11 cellular contexts compared by ENCODE assay signal in the genomic region with DNA sequence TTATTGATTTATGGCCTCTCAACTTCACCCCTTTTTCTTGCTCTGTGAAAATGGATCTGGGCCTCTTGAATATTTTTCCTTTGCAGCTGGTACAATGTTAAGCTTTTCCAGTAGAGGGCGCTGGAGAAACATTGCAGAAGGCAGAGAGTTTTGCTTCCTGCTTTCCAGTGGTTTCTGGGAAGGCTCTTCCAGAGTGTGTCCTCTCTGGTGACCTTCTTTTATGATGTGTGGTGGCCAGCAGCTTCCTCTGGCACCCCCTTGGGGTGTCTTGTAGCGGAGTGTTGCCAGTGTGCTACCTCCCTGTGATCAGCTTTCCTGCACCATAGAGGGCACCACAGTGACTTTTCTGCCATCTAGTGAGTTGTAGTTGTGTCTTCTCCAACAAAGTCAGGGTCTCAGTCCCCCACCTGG. TPM values are rescaled to one million over a fixed set of nuclear protein-coding genes. Genes with fewer than 3 reads are reported as not detected.
DNase-seq lines count a peak whose midpoint lies in the region; ATAC-seq and TF ChIP-seq lines count a peak whose summit lies in the region.
"Had no signal": no experiment of that assay in that cellular context is flagged by ENCODE, and none has a peak within 500 bp of the region (broad histone marks: within the 10 kb centered on the region; RNA-seq: fewer than 3 reads in every experiment).

No MANE protein-coding gene starts in this region.

- H3K9me3 Mint-ChIP-seq in MCF 10A (ENCODE audit: unreplicated experiment), result peaks cover 16% of the 10 kb centered on the region

- no TSS peak for BruUV-seq in MCF 10A (replicated peaks; lab: Mats Ljungman, UMichigan)

- no peaks in the 10 kb centered on the region; the same call in 1 of the 2 replicates for H3K79me2 ChIP-seq in OCI-LY3 (ENCODE audit: low read length)

- 43 to 58% methylated on average over 1 to 2 of the region's 2 CpGs for WGBS in transverse colon (ENCODE audit: low coverage in 1 of 2), 2 donors

- H3K4me3 Mint-ChIP-seq in MCF 10A (ENCODE audit: unreplicated experiment), result no peak overlapping the region

- in situ Hi-C loops in transverse colon (cut with MboI; ENCODE audit: low pct_ligation_motif_present in 1 of 4, low pct_unique_long_range_greater_than_20kb in 1 of 4, low sequenced_read_pairs in 3 of 4), result loop anchor here in 2 of 4 donors (25.0 kb wide), 2 partner anchors 184 to 341 kb away; no protein-coding TSS in a partner anchor

- H3K4me2 ChIP-seq in OCI-LY3 (ENCODE audit: low read length), result no peak overlapping the region

- DNase-seq in MCF 10A (ENCODE audit: unreplicated experiment) (no peak), breast epithelium (ENCODE audit: low spot score in 2 of 2) (no peak), erythroblast (lab: John Stamatoyannopoulos, UW) (peak; percentile 14 to 26), transverse colon (no peak), occipital lobe (lab: John Stamatoyannopoulos, UW) (no peak), substantia nigra (lab: John Stamatoyannopoulos, UW) (no peak)
- DNase-seq: cortex of kidney, DMS153 had no signal

- no peak overlapping the region for H3K27ac Mint-ChIP-seq in MCF 10A (ENCODE audit: low read depth, unreplicated experiment)

- H3K27me3 Mint-ChIP-seq in MCF 10A (ENCODE audit: insufficient read depth, unreplicated experiment), result no peaks in the 10 kb centered on the region

- ATAC-seq in GM21576 (IDR thresholded peaks at IDR 0.05; ENCODE audit: unreplicated experiment), result no peak

- H3K9me3 ChIP-seq in breast epithelium (peaks cover 0 to 6% of the 10 kb centered on the region in 2 donors), OCI-LY3 (ENCODE audit: insufficient read depth, low read length) (peaks cover 13% of the 10 kb centered on the region; the same call in 1 of the 2 replicates), transverse colon (peaks cover 4 to 6% of the 10 kb centered on the region in 2 donors)

- H3K4me1 ChIP-seq in breast epithelium (no peaks in the 10 kb centered on the region), OCI-LY3 (ENCODE audit: low read length) (peaks cover 18% of the 10 kb centered on the region), transverse colon (peaks cover 7 to 23% (median 14%) of the 10 kb centered on the region in 4 donors)
- H3K4me1 ChIP-seq: HAP-1 had no signal

- intact Hi-C loops in MCF 10A (cut with micrococcal nuclease), result no loop called here
- intact Hi-C loops in breast epithelium (cut with DNase I; ENCODE audit: low total_unique reads), result loop anchor here (10.0 kb wide), 1 partner anchor 354 kb away; no protein-coding TSS in a partner anchor
- intact Hi-C loops in transverse colon (cut with DNase I; ENCODE audit: low total_unique reads), result loop anchor here (1.0 kb wide), 1 partner anchor 39 kb away; no protein-coding TSS in a partner anchor

- H3K4me1 Mint-ChIP-seq in MCF 10A (ENCODE audit: insufficient read depth, unreplicated experiment), result peaks cover 6% of the 10 kb centered on the region

- POLR2A ChIA-PET in MCF 10A (lab: Yijun Ruan, JAX), result no interaction called here

- H3K36me3 Mint-ChIP-seq in MCF 10A (ENCODE audit: insufficient read depth, unreplicated experiment), result no peaks in the 10 kb centered on the region

- TF ChIP-seq EP300 in transverse colon (IDR thresholded peaks at IDR 0.05; ENCODE audit: low read depth), result no peak

- no peak overlapping the region for H3K27ac ChIP-seq in breast epithelium
- no peak overlapping the region for H3K27ac ChIP-seq in OCI-LY3 (ENCODE audit: low read length)
- H3K27ac ChIP-seq in transverse colon, result no peak overlapping the region
- H3K27ac ChIP-seq in substantia nigra (ENCODE audit: low read depth, low read length, poor library complexity, severe bottlenecking), result no peak overlapping the region

- H3K36me3 ChIP-seq in breast epithelium (no peaks in the 10 kb centered on the region), OCI-LY3 (replicated peaks; ENCODE audit: low read depth, low read length) (peaks cover 7% of the 10 kb centered on the region), transverse colon (no peaks in the 10 kb centered on the region)
- H3K36me3 ChIP-seq: HAP-1 had no signal

- H2AFZ ChIP-seq in OCI-LY3 (ENCODE audit: low read depth, low read length), result no peak overlapping the region

- no peak overlapping the region for H3K9ac ChIP-seq in OCI-LY3 (ENCODE audit: low read length)

- CTCF ChIA-PET in MCF 10A (lab: Yijun Ruan, JAX), result interaction anchor here (0.9 to 1.6 kb wide), 5 partner anchors 15 to 28 kb away, joined by 3 to 7 read pairs (median 5); no protein-coding TSS in a partner anchor

- no peak for TF ChIP-seq POLR2A in breast epithelium (IDR thresholded peaks at IDR 0.05)
- no peak for TF ChIP-seq POLR2A in erythroblast (IDR thresholded peaks at IDR 0.05; ENCODE audit: low read length)
- TF ChIP-seq POLR2A in transverse colon (IDR thresholded peaks at IDR 0.05), result no peak

- peaks cover 36% of the 10 kb centered on the region for H4K20me1 ChIP-seq in OCI-LY3 (ENCODE audit: insufficient read depth, low read length)

- TF ChIP-seq CTCF in MCF 10A (IDR thresholded peaks at IDR 0.05; ENCODE audit: unreplicated experiment) (peak; percentile 36), breast epithelium (IDR thresholded peaks at IDR 0.05) (no peak), OCI-LY3 (IDR thresholded peaks at IDR 0.05; ENCODE audit: low read depth, low read length) (peak; percentile 48), transverse colon (IDR thresholded peaks at IDR 0.05) (peak in 3 of 5 experiments; percentile 22 to 40 (median 39))

- H3K27me3 ChIP-seq in breast epithelium, result no peaks in the 10 kb centered on the region
- H3K27me3 ChIP-seq in OCI-LY3 (ENCODE audit: low read depth, low read length), result peaks cover 19% of the 10 kb centered on the region
- H3K27me3 ChIP-seq in transverse colon, result no peaks in the 10 kb centered on the region

- H3K4me3 ChIP-seq in breast epithelium, result no peak overlapping the region
- no peak overlapping the region for H3K4me3 ChIP-seq in OCI-LY3 (ENCODE audit: low read length)
- no peak overlapping the region for H3K4me3 ChIP-seq in transverse colon
- H3K4me3 ChIP-seq: HAP-1 had no signal

RNA-seq across cellular contexts. Expression of gene MGAT5, which starts 25.4 kb away (rescaled TPM):
- total RNA-seq in MCF 10A (2022) (22.2 and 32.3 TPM in 2 replicates), breast epithelium (10 to 100 TPM; 30.5 to 42.6 (median 34.4) TPM), transverse colon (10 to 100 TPM; 23.6 to 67.6 (median 55.2) TPM), occipital lobe (70.3 TPM)

Comparison
In these comparisons a context has a peak if more than half of its experiments do, and no peak if none do; other contexts are left out.
1. CTCF ChIP-seq: peak in MCF 10A (single experiment), OCI-LY3 (single experiment) and transverse colon (3 of 5); none in breast epithelium (0 of 3).
2. DNase-seq: peak in erythroblast (2 of 2); none in MCF 10A (single experiment), breast epithelium (0 of 2), transverse colon (single experiment), occipital lobe (single experiment) and substantia nigra (0 of 49).